32 cellular contexts compared by ENCODE assay signal in the genomic region with DNA sequence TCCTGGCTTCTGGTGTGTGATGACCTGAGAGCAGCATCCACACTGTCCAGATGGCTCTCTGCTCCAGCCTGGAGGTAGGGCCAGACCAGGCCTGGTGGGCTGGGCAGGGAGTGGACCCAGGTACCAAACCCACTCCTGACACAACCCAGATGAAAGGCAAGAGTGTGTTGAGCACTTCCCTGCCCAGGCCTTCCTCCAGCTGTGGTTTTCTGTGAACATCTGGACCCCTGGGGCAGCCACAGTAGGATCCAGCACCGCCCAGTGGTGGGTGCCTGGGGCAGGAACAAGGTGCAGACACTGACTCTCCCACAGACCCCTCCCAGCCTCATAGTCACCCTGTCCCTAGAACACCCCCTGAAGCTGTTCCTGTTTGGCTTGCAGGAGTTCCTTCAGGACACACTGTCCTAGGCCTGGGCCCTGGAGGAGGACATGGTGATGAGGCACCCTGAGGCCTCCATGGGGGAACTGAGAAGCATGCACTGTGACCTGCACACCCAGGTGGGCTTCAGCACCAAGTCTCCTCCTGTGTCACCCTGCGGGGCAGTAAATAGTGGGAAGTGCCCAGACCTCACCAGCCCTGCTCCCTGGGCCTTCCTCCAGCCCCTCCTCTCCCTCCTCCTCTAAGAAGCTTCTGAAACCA. TPM values are rescaled to one million over a fixed set of nuclear protein-coding genes. Genes with fewer than 3 reads are reported as not detected.
"Had no signal": no experiment of that assay in that cellular context is flagged by ENCODE, and none has a peak within 500 bp of the region (broad histone marks: within the 10 kb centered on the region; RNA-seq: fewer than 3 reads in every experiment).

No MANE protein-coding gene starts in this region.

- H3K4me1 Mint-ChIP-seq: activated CD4-positive, alpha-beta memory T cell treated with anti-CD3 and anti-CD28 coated beads, Interleukin-2, amount 10 ng/mL, durations not matched to agents 7 days and 5 days; activated CD4-positive, alpha-beta T cell treated with anti-CD3 and anti-CD28 coated beads, Interleukin-2, amount 10 ng/mL, durations not matched to agents 7 days and 5 days; activated T-helper 17 cell treated with anti-CD3 and anti-CD28 coated beads, Interleukin-2, amount 50 U/mL, for 72 hours; endodermal cell had no signal

- H3K27ac Mint-ChIP-seq: activated CD4-positive, alpha-beta memory T cell treated with anti-CD3 and anti-CD28 coated beads, Interleukin-2, amount 10 ng/mL, durations not matched to agents 7 days and 5 days; activated CD4-positive, alpha-beta T cell treated with anti-CD3 and anti-CD28 coated beads, Interleukin-2, amount 10 ng/mL, durations not matched to agents 7 days and 5 days; activated naive CD8-positive, alpha-beta T cell; activated T-helper 17 cell treated with anti-CD3 and anti-CD28 coated beads, Interleukin-2, amount 50 U/mL, for 72 hours; dendritic cell treated with granulocyte-macrophage colony-stimulating factor and Interleukin-4, amounts not matched to agents 40 ng/mL and 50 ng/mL, for 4 days; endodermal cell; WTC11 had no signal

- H3K27me3 ChIP-seq: body of pancreas, colonic mucosa, gastrocnemius medialis had no signal

- H3K36me3 ChIP-seq: colonic mucosa, gastrocnemius medialis, heart left ventricle had no signal

- H3K27me3 Mint-ChIP-seq: dendritic cell treated with granulocyte-macrophage colony-stimulating factor and Interleukin-4, amounts not matched to agents 40 ng/mL and 50 ng/mL, for 4 days had no signal

- H3K9me3 ChIP-seq: body of pancreas, colonic mucosa, gastrocnemius medialis, heart left ventricle had no signal

- H3K36me3 Mint-ChIP-seq: activated naive CD8-positive, alpha-beta T cell; WTC11 had no signal

- H3K27ac ChIP-seq: body of pancreas, colonic mucosa, dorsolateral prefrontal cortex, foreskin keratinocyte, gastrocnemius medialis, heart left ventricle had no signal

- DNase-seq: activated CD4-positive, alpha-beta memory T cell treated with anti-CD3 and anti-CD28 coated beads, Interleukin-2, amount 10 ng/mL, durations not matched to agents 7 days and 5 days; activated CD4-positive, alpha-beta T cell treated with anti-CD3 and anti-CD28 coated beads for 1 hour; activated CD4-positive, alpha-beta T cell treated with anti-CD3 and anti-CD28 coated beads for 4 hours; activated CD4-positive, alpha-beta T cell treated with anti-CD3 and anti-CD28 coated beads, Interleukin-2, amount 10 ng/mL, durations not matched to agents 7 days and 5 days; activated CD4-positive, alpha-beta T cell treated with anti-CD3 and anti-CD28 coated beads, Interleukin-2, amount 50 U/mL, for 4 hours; activated effector memory CD4-positive, alpha-beta T cell treated with Interleukin-2 at 50 U/mL for 16 hours; activated gamma-delta T cell treated with Interleukin-2 at 50 U/mL for 16 hours; activated naive CD4-positive, alpha-beta T cell treated with anti-CD3 and anti-CD28 coated beads, Interleukin-2, amount 50 U/mL, for 16 hours; activated naive CD4-positive, alpha-beta T cell treated with Interleukin-2 at 50 U/mL for 16 hours; activated T-cell treated with anti-CD3 and anti-CD28 coated beads, Interleukin-2, amount 50 U/mL, for 4 hours; amniotic stem cell; anterior cingulate cortex; body of pancreas; caudate nucleus; colonic mucosa; dorsolateral prefrontal cortex; effector memory CD4-positive, alpha-beta T cell; gastrocnemius medialis; glutamatergic neuron; heart left ventricle; T-helper 2 cell had no signal

- H3K9me3 Mint-ChIP-seq: activated CD4-positive, alpha-beta memory T cell treated with anti-CD3 and anti-CD28 coated beads, Interleukin-2, amount 10 ng/mL, durations not matched to agents 7 days and 5 days; activated CD4-positive, alpha-beta T cell treated with anti-CD3 and anti-CD28 coated beads, Interleukin-2, amount 10 ng/mL, durations not matched to agents 7 days and 5 days; activated T-cell treated with anti-CD3 and anti-CD28 coated beads, Interleukin-2, amount 50 U/mL, for 4 hours; activated T-helper 17 cell treated with anti-CD3 and anti-CD28 coated beads, Interleukin-2, amount 50 U/mL, for 72 hours; dendritic cell treated with granulocyte-macrophage colony-stimulating factor and Interleukin-4, amounts not matched to agents 40 ng/mL and 50 ng/mL, for 4 days; endodermal cell had no signal

- ATAC-seq: body of pancreas, esophagus mucosa, gastrocnemius medialis, heart left ventricle, WTC11 had no signal

- H3K4me1 ChIP-seq: body of pancreas, colonic mucosa, foreskin keratinocyte, gastrocnemius medialis, heart left ventricle had no signal

- H3K4me3 ChIP-seq: body of pancreas, colonic mucosa, dorsolateral prefrontal cortex, gastrocnemius medialis, heart left ventricle had no signal

- H3K4me3 Mint-ChIP-seq: activated CD4-positive, alpha-beta memory T cell treated with anti-CD3 and anti-CD28 coated beads, Interleukin-2, amount 10 ng/mL, durations not matched to agents 7 days and 5 days; activated CD4-positive, alpha-beta T cell treated with anti-CD3 and anti-CD28 coated beads, Interleukin-2, amount 10 ng/mL, durations not matched to agents 7 days and 5 days; activated naive CD8-positive, alpha-beta T cell; activated T-cell treated with anti-CD3 and anti-CD28 coated beads, Interleukin-2, amount 50 U/mL, for 4 hours; activated T-helper 17 cell treated with anti-CD3 and anti-CD28 coated beads, Interleukin-2, amount 50 U/mL, for 72 hours; dendritic cell treated with granulocyte-macrophage colony-stimulating factor and Interleukin-4, amounts not matched to agents 40 ng/mL and 50 ng/mL, for 4 days; endodermal cell; WTC11 had no signal

RNA-seq across cellular contexts. Expression of gene UBD, which starts 28.7 kb away (rescaled TPM):
- total RNA-seq: endodermal cell, foreskin keratinocyte had no signal
- polyA plus RNA-seq: foreskin keratinocyte had no signal

RNA-seq across cellular contexts. Expression of gene MAS1L, which starts 43.0 kb away (rescaled TPM):
- total RNA-seq: activated CD4-positive, alpha-beta memory T cell treated with anti-CD3 and anti-CD28 coated beads, Interleukin-2, amount 10 ng/mL, durations not matched to agents 7 days and 5 days; activated CD4-positive, alpha-beta T cell treated with anti-CD3 and anti-CD28 coated beads, Interleukin-2, amount 10 ng/mL, durations not matched to agents 7 days and 5 days; activated CD8-positive, alpha-beta memory T cell treated with anti-CD3 and anti-CD28 coated beads for 36 hours; activated T-cell treated with anti-CD3 and anti-CD28 coated beads, Interleukin-2, amount 50 U/mL, for 4 hours; activated T-helper 17 cell treated with anti-CD3 and anti-CD28 coated beads, Interleukin-2, amount 50 U/mL, for 72 hours; body of pancreas; dorsolateral prefrontal cortex; endodermal cell; epithelial cell of proximal tubule; esophagus mucosa; foreskin keratinocyte; gastrocnemius medialis; heart left ventricle; T-helper 1 cell treated with Interleukin-12 subunit alpha and Interleukin-12 subunit beta and Interleukin-4 antibody, amounts not matched to agents 30 ng/mL and 1 ng/mL, for 36 hours; WTC11 had no signal
- polyA plus RNA-seq: foreskin keratinocyte, heart left ventricle had no signal

RNA-seq across cellular contexts. Expression of gene OR2H2, which starts 54.1 kb away (rescaled TPM):
- total RNA-seq: activated CD4-positive, alpha-beta memory T cell treated with anti-CD3 and anti-CD28 coated beads, Interleukin-2, amount 10 ng/mL, durations not matched to agents 7 days and 5 days; activated CD4-positive, alpha-beta T cell treated with anti-CD3 and anti-CD28 coated beads, Interleukin-2, amount 10 ng/mL, durations not matched to agents 7 days and 5 days; activated CD8-positive, alpha-beta memory T cell treated with anti-CD3 and anti-CD28 coated beads for 36 hours; activated T-cell treated with anti-CD3 and anti-CD28 coated beads, Interleukin-2, amount 50 U/mL, for 4 hours; activated T-helper 17 cell treated with anti-CD3 and anti-CD28 coated beads, Interleukin-2, amount 50 U/mL, for 72 hours; body of pancreas; colonic mucosa; dorsolateral prefrontal cortex; endodermal cell; epithelial cell of proximal tubule; esophagus mucosa; foreskin keratinocyte; gastrocnemius medialis; heart left ventricle; T-helper 1 cell treated with Interleukin-12 subunit alpha and Interleukin-12 subunit beta and Interleukin-4 antibody, amounts not matched to agents 30 ng/mL and 1 ng/mL, for 36 hours; WTC11 had no signal
- polyA plus RNA-seq: adipose tissue, foreskin keratinocyte, heart left ventricle had no signal
